14 cellular contexts compared by ENCODE assay signal in genomic region chr15:68272797-68273271, GRCh38. TPM values are rescaled to one million over a fixed set of nuclear protein-coding genes. Genes with fewer than 3 reads are reported as not detected.
DNase-seq lines count a peak whose midpoint lies in the region; ATAC-seq, FAIRE-seq and TF ChIP-seq lines count a peak whose summit lies in the region.
"Had no signal": no experiment of that assay in that cellular context is flagged by ENCODE, and none has a peak within 500 bp of the region (broad histone marks: within the 10 kb centered on the region; RNA-seq: fewer than 3 reads in every experiment).

No MANE protein-coding gene starts in this region.

- no peak for ATAC-seq in stimulated activated effector memory CD8-positive, alpha-beta T cell treated with anti-CD3 and anti-CD28 coated beads, Interleukin-12 subunit alpha, Interleukin-12 subunit beta, amount 100 ng/mL, for 72 hours
- no peak for ATAC-seq in mucosa of descending colon
- no peak for ATAC-seq in GM21529 (IDR thresholded peaks at IDR 0.05; ENCODE audit: unreplicated experiment)
- ATAC-seq in activated CD8-positive, alpha-beta T cell treated with anti-CD3 and anti-CD28 coated beads for 36 hours = no peak

- no peak for TF ChIP-seq POLR2A in H54 (IDR thresholded peaks at IDR 0.05; ENCODE audit: low read depth, low read length)

- intact Hi-C loops in ascending aorta (cut with DNase I) (no loop called here), left ventricle myocardium inferior (cut with micrococcal nuclease) (no loop called here), mucosa of descending colon (cut with DNase I, micrococcal nuclease) (no loop called here)
- intact Hi-C loops in activated CD8-positive, alpha-beta T cell treated with anti-CD3 and anti-CD28 coated beads for 36 hours (cut with micrococcal nuclease) = no loop called here

- H3K36me3 ChIP-seq in ascending aorta (no peaks in the 10 kb centered on the region), left ventricle myocardium inferior (no peaks in the 10 kb centered on the region), MM.1S (replicated peaks; ENCODE audit: insufficient read depth, low read length) (no peaks in the 10 kb centered on the region), mucosa of descending colon (ENCODE audit: low read depth) (no peaks in the 10 kb centered on the region)

- H3K4me3 ChIP-seq in ascending aorta (no peak overlapping the region), left ventricle myocardium inferior (no peak overlapping the region), MM.1S (ENCODE audit: low read length) (no peak overlapping the region), mucosa of descending colon (no peak overlapping the region)

- H3K27me3 ChIP-seq in ascending aorta = no peaks in the 10 kb centered on the region
- H3K27me3 ChIP-seq in left ventricle myocardium inferior (ENCODE audit: low read depth) = no peaks in the 10 kb centered on the region
- H3K27me3 ChIP-seq in MM.1S (replicated peaks; ENCODE audit: insufficient read depth, low read length) = no peaks in the 10 kb centered on the region

- no peak overlapping the region for H3K9ac ChIP-seq in MM.1S (ENCODE audit: low read length)

- no peaks in the 10 kb centered on the region for H3K27me3 Mint-ChIP-seq in activated CD8-positive, alpha-beta T cell treated with anti-CD3 and anti-CD28 coated beads for 36 hours

- H3K4me2 ChIP-seq in MM.1S (ENCODE audit: low read depth, low read length) = no peak overlapping the region

- no peaks in the 10 kb centered on the region for H3K36me3 Mint-ChIP-seq in stimulated activated effector memory CD8-positive, alpha-beta T cell treated with anti-CD3 and anti-CD28 coated beads, Interleukin-12 subunit alpha, Interleukin-12 subunit beta, amount 100 ng/mL, for 72 hours
- H3K36me3 Mint-ChIP-seq in activated CD8-positive, alpha-beta T cell treated with anti-CD3 and anti-CD28 coated beads for 36 hours (ENCODE audit: low read depth) = no peaks in the 10 kb centered on the region

- peaks cover 12% of the 10 kb centered on the region for H3K4me1 Mint-ChIP-seq in stimulated activated effector memory CD8-positive, alpha-beta T cell treated with anti-CD3 and anti-CD28 coated beads, Interleukin-12 subunit alpha, Interleukin-12 subunit beta, amount 100 ng/mL, for 72 hours
- H3K4me1 Mint-ChIP-seq in activated CD8-positive, alpha-beta T cell treated with anti-CD3 and anti-CD28 coated beads for 36 hours (ENCODE audit: low read depth) = peaks cover 8% of the 10 kb centered on the region

- H3F3A ChIP-seq in MM.1S (ENCODE audit: insufficient read depth, low read length) = peaks cover 3% of the 10 kb centered on the region; the same call in 1 of the 2 replicates

- H4K20me1 ChIP-seq in MM.1S (ENCODE audit: insufficient read depth, low read length) = no peaks in the 10 kb centered on the region

- CTCF ChIA-PET in activated CD8-positive, alpha-beta T cell treated with anti-CD3 and anti-CD28 coated beads for 36 hours (lab: Charles Lee) = interaction anchor here (1.2 to 7.5 kb wide), 2 partner anchors 19 to 33 kb away, joined by 4 to 41 read pairs; no protein-coding TSS in a partner anchor

- H3K27ac ChIP-seq in ascending aorta = peak overlapping the region; percentile 91 to 99
- peak overlapping the region; percentile 50 for H3K27ac ChIP-seq in left ventricle myocardium inferior (replicated peaks)
- H3K27ac ChIP-seq in MM.1S (ENCODE audit: low read length) = no peak overlapping the region

- no peak overlapping the region for H2AFZ ChIP-seq in MM.1S (ENCODE audit: low read length)

- no peaks in the 10 kb centered on the region for H3K9me3 Mint-ChIP-seq in stimulated activated effector memory CD8-positive, alpha-beta T cell treated with anti-CD3 and anti-CD28 coated beads, Interleukin-12 subunit alpha, Interleukin-12 subunit beta, amount 100 ng/mL, for 72 hours
- no peaks in the 10 kb centered on the region for H3K9me3 Mint-ChIP-seq in activated CD8-positive, alpha-beta T cell treated with anti-CD3 and anti-CD28 coated beads for 36 hours
- H3K9me3 Mint-ChIP-seq: activated T-helper 1 cell treated with anti-CD3 and anti-CD28 coated beads, Interleukin-12 subunit alpha, Interleukin-12 subunit beta, Interleukin-2, Interleukin-4 antibody, amounts not matched to agents 30 ng/mL and 10 ng/mL and 1 ng/mL, durations not matched to agents 14 hours and 24 hours and 36 hours had no signal

- no peaks in the 10 kb centered on the region for H3K9me2 ChIP-seq in MM.1S (replicated peaks; ENCODE audit: insufficient read depth, low read length)

- H3K4me3 Mint-ChIP-seq in stimulated activated effector memory CD8-positive, alpha-beta T cell treated with anti-CD3 and anti-CD28 coated beads, Interleukin-12 subunit alpha, Interleukin-12 subunit beta, amount 100 ng/mL, for 72 hours = no peak overlapping the region
- H3K4me3 Mint-ChIP-seq in activated CD8-positive, alpha-beta T cell treated with anti-CD3 and anti-CD28 coated beads for 36 hours = no peak overlapping the region
- H3K4me3 Mint-ChIP-seq: activated T-helper 1 cell treated with anti-CD3 and anti-CD28 coated beads, Interleukin-12 subunit alpha, Interleukin-12 subunit beta, Interleukin-2, Interleukin-4 antibody, amounts not matched to agents 30 ng/mL and 10 ng/mL and 1 ng/mL, durations not matched to agents 14 hours and 24 hours and 36 hours had no signal

- H3K4me1 ChIP-seq in ascending aorta = peaks cover 12 to 34% of the 10 kb centered on the region in 2 donors
- peaks cover 45% of the 10 kb centered on the region for H3K4me1 ChIP-seq in left ventricle myocardium inferior
- 0 out of 2 replicates have a peak, but pooled peaks cover 9% of the 10 kb centered on the region for H3K4me1 ChIP-seq in MM.1S (ENCODE audit: low read length)
- peaks cover 7% of the 10 kb centered on the region for H3K4me1 ChIP-seq in mucosa of descending colon (ENCODE audit: low read depth)

- POLR2A ChIA-PET in activated CD8-positive, alpha-beta T cell treated with anti-CD3 and anti-CD28 coated beads for 36 hours (lab: Charles Lee) = no interaction called here

- H3K27ac Mint-ChIP-seq in stimulated activated effector memory CD8-positive, alpha-beta T cell treated with anti-CD3 and anti-CD28 coated beads, Interleukin-12 subunit alpha, Interleukin-12 subunit beta, amount 100 ng/mL, for 72 hours = peak overlapping the region; percentile 56
- H3K27ac Mint-ChIP-seq in activated CD8-positive, alpha-beta T cell treated with anti-CD3 and anti-CD28 coated beads for 36 hours = no peak overlapping the region
- H3K27ac Mint-ChIP-seq: activated T-helper 1 cell treated with anti-CD3 and anti-CD28 coated beads, Interleukin-12 subunit alpha, Interleukin-12 subunit beta, Interleukin-2, Interleukin-4 antibody, amounts not matched to agents 30 ng/mL and 10 ng/mL and 1 ng/mL, durations not matched to agents 14 hours and 24 hours and 36 hours had no signal

- TF ChIP-seq CTCF in ascending aorta (IDR thresholded peaks at IDR 0.05) = no peak
- TF ChIP-seq CTCF in left ventricle myocardium inferior (IDR thresholded peaks at IDR 0.05; ENCODE audit: borderline replicate concordance) = no peak
- no peak for TF ChIP-seq CTCF in MM.1S (IDR thresholded peaks at IDR 0.05; ENCODE audit: low read length)
- TF ChIP-seq CTCF in mucosa of descending colon (IDR thresholded peaks at IDR 0.05) = no peak
- no peak for TF ChIP-seq CTCF in activated CD8-positive, alpha-beta T cell treated with anti-CD3 and anti-CD28 coated beads for 36 hours (IDR thresholded peaks at IDR 0.05)

- no peaks in the 10 kb centered on the region for H3K9me3 ChIP-seq in ascending aorta
- no peaks in the 10 kb centered on the region for H3K9me3 ChIP-seq in left ventricle myocardium inferior (replicated peaks)
- H3K9me3 ChIP-seq in MM.1S (replicated peaks; ENCODE audit: insufficient read depth, low read length) = no peaks in the 10 kb centered on the region
- no peaks in the 10 kb centered on the region for H3K9me3 ChIP-seq in mucosa of descending colon

- DNase-seq in H54 (ENCODE audit: insufficient read length, low spot score) = peak; percentile 12
- peak; percentile 37 to 89 for DNase-seq in ascending aorta (ENCODE audit: low spot score in 2 of 2)
- no peak for DNase-seq in left ventricle myocardium inferior
- DNase-seq in stimulated activated effector memory CD8-positive, alpha-beta T cell treated with anti-CD3 and anti-CD28 coated beads, Interleukin-12 subunit alpha, Interleukin-12 subunit beta, amount 100 ng/mL, for 72 hours (ENCODE audit: low spot score in 2 of 2) = no peak
- DNase-seq in MM.1S = no peak
- DNase-seq in mucosa of descending colon = no peak
- no peak for DNase-seq in activated CD8-positive, alpha-beta T cell treated with anti-CD3 and anti-CD28 coated beads for 36 hours
- DNase-seq: Calu3; NCI-H1092 treated with DMSO at 0.1 percent for 48 hours; NK-92 treated with Interleukin-12 subunit alpha and Interleukin-12 subunit beta, amount 100 ng/mL, for 24 hours had no signal

- H3K79me2 ChIP-seq in MM.1S (ENCODE audit: low read length) = peaks cover 28% of the 10 kb centered on the region

- no peak for FAIRE-seq in H54 (lab: Jason Lieb, UNC)
- FAIRE-seq: islet of Langerhans, TTC549 had no signal

RNA-seq across cellular contexts. Expression of gene FEM1B, which starts 4.7 kb away (rescaled TPM):
- total RNA-seq in ascending aorta (57.0 TPM), left ventricle myocardium inferior (46.7 TPM), mucosa of descending colon (10 to 100 TPM; 50.4 to 65.3 (median 65.3) TPM)
- 10 to 100 TPM; 37.1 to 44.4 TPM for total RNA-seq in activated CD8-positive, alpha-beta T cell treated with anti-CD3 and anti-CD28 coated beads for 36 hours

RNA-seq across cellular contexts. Expression of gene CLN6, which starts 43.3 kb away (rescaled TPM):
- total RNA-seq in ascending aorta = 6.4 TPM
- 6.6 TPM for total RNA-seq in left ventricle myocardium inferior
- 10 to 100 TPM; 20.1 to 39.2 (median 31.0) TPM for total RNA-seq in mucosa of descending colon
- 10 to 100 TPM; 43.1 to 47.2 TPM for total RNA-seq in activated CD8-positive, alpha-beta T cell treated with anti-CD3 and anti-CD28 coated beads for 36 hours

Comparison
In these comparisons a context has a peak if more than half of its experiments do, and no peak if none do; other contexts are left out.
1. DNase-seq: peak in H54 (single experiment) and ascending aorta (2 of 2); none in left ventricle myocardium inferior (single experiment), stimulated activated effector memory CD8-positive, alpha-beta T cell treated with anti-CD3 and anti-CD28 coated beads, Interleukin-12 subunit alpha, Interleukin-12 subunit beta, amount 100 ng/mL, for 72 hours (0 of 2), MM.1S (single experiment), mucosa of descending colon (0 of 3) and activated CD8-positive, alpha-beta T cell treated with anti-CD3 and anti-CD28 coated beads for 36 hours (single experiment).